1 cellular context compared by ENCODE assay signal in the genomic region with DNA sequence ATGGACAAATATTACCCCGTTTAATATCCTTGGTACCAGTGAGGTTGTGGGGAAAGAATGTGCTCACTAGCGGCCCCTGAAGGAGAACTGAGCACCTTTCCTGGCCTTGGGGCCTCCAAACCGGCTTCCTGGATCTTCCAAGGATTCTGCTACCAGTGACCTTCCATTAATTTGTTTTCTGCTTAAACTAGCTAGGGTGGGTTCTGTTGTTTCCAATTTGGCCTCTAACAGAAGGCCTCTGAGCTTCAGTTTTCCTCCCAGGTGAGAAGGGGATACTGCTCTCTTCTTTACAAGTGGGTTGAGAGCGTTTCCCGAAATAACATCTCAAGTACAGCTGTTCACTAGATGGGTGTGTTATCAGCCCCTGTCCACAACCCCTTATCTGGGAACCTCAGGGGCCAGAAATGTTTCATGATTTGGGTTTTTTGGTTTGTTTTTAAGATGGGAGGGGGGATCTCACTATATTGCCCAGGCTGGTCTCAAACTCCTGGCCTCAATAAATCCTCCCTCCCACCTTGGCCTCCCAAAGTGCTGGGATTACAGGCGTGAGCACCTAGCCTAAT.
TF ChIP-seq lines count a peak whose summit lies in the region.

No MANE protein-coding gene starts in this region.

TF ChIP-seq in K562, 482 proteins besides CTCF, POLR2A, EP300 and RAD21 (continued from another document and continues in another):
- TF ChIP-seq, protein P1, sequence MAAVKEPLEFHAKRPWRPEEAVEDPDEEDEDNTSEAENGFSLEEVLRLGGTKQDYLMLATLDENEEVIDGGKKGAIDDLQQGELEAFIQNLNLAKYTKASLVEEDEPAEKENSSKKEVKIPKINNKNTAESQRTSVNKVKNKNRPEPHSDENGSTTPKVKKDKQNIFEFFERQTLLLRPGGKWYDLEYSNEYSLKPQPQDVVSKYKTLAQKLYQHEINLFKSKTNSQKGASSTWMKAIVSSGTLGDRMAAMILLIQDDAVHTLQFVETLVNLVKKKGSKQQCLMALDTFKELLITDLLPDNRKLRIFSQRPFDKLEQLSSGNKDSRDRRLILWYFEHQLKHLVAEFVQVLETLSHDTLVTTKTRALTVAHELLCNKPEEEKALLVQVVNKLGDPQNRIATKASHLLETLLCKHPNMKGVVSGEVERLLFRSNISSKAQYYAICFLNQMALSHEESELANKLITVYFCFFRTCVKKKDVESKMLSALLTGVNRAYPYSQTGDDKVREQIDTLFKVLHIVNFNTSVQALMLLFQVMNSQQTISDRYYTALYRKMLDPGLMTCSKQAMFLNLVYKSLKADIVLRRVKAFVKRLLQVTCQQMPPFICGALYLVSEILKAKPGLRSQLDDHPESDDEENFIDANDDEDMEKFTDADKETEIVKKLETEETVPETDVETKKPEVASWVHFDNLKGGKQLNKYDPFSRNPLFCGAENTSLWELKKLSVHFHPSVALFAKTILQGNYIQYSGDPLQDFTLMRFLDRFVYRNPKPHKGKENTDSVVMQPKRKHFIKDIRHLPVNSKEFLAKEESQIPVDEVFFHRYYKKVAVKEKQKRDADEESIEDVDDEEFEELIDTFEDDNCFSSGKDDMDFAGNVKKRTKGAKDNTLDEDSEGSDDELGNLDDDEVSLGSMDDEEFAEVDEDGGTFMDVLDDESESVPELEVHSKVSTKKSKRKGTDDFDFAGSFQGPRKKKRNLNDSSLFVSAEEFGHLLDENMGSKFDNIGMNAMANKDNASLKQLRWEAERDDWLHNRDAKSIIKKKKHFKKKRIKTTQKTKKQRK (IDR thresholded peaks at IDR 0.05; ENCODE audit: borderline replicate concordance, low read depth, low read length), result no peak
- TF ChIP-seq, protein P2, sequence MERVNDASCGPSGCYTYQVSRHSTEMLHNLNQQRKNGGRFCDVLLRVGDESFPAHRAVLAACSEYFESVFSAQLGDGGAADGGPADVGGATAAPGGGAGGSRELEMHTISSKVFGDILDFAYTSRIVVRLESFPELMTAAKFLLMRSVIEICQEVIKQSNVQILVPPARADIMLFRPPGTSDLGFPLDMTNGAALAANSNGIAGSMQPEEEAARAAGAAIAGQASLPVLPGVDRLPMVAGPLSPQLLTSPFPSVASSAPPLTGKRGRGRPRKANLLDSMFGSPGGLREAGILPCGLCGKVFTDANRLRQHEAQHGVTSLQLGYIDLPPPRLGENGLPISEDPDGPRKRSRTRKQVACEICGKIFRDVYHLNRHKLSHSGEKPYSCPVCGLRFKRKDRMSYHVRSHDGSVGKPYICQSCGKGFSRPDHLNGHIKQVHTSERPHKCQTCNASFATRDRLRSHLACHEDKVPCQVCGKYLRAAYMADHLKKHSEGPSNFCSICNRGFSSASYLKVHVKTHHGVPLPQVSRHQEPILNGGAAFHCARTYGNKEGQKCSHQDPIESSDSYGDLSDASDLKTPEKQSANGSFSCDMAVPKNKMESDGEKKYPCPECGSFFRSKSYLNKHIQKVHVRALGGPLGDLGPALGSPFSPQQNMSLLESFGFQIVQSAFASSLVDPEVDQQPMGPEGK (CRISPR knock-in tag; IDR thresholded peaks at IDR 0.05; ENCODE audit: borderline replicate concordance), result no peak
- TF ChIP-seq ZFX (CRISPR knock-in tag; IDR thresholded peaks at IDR 0.05) (peak; percentile 37; the same call in 1 of the 2 replicates), ARHGAP35 (IDR thresholded peaks at IDR 0.05; ENCODE audit: partially characterized antibody) (no peak), HNRNPH1 (optimal IDR thresholded peaks at IDR 0.05; ENCODE audit: low read depth, low read length) (no peak), NEUROD1 (IDR thresholded peaks at IDR 0.05; ENCODE audit: borderline replicate concordance, low read depth, low read length, partially characterized antibody) (peak; percentile 61), ZNF583 (CRISPR knock-in tag; IDR thresholded peaks at IDR 0.05) (no peak), TCF3 (CRISPR knock-in tag; IDR thresholded peaks at IDR 0.05) (peak; percentile 97), CBX2 (IDR thresholded peaks at IDR 0.05; ENCODE audit: insufficient read depth, low read length, poor library complexity, severe bottlenecking) (no peak), U2AF1 (optimal IDR thresholded peaks at IDR 0.05; ENCODE audit: low read depth, low read length) (no peak), SMC3 (conservative IDR thresholded peaks at IDR 0.05; ENCODE audit: insufficient read depth, low read depth, low read length) (no peak), MAZ (CRISPR knock-in tag; conservative IDR thresholded peaks at IDR 0.05 in 1 of 2, IDR thresholded peaks at IDR 0.05 in 1 of 2) (peak; percentile 58 to 78; a peak in 3 of 4 replicates), EGR1 (conservative IDR thresholded peaks at IDR 0.05) (no peak; the same call in 1 of the 2 replicates), HOXB6 (CRISPR knock-in tag; IDR thresholded peaks at IDR 0.05; ENCODE audit: borderline replicate concordance) (no peak), L3MBTL2 (IDR thresholded peaks at IDR 0.05) (peak; percentile 39; the same call in 1 of the 2 replicates), THRAP3 (IDR thresholded peaks at IDR 0.05; ENCODE audit: borderline replicate concordance) (no peak), SAP30 (IDR thresholded peaks at IDR 0.05; ENCODE audit: borderline replicate concordance, insufficient read depth, low read depth, low read length, poor library complexity, severe bottlenecking) (no peak), ESRRA (IDR thresholded peaks at IDR 0.05; ENCODE audit: borderline replicate concordance, low read depth) (0 out of 2 replicates have a peak, but pooled peaks have one; percentile 45), CBFA2T3 (IDR thresholded peaks at IDR 0.05) (peak; percentile 98), MBD2 (IDR thresholded peaks at IDR 0.05; ENCODE audit: borderline replicate concordance, low read depth) (0 out of 2 replicates have a peak, but pooled peaks have one; percentile 24), TAF1 (IDR thresholded peaks at IDR 0.05; ENCODE audit: control insufficient read depth, extremely low read depth, insufficient read depth, low read length, severe bottlenecking) (no peak), TBL1XR1 (IDR thresholded peaks at IDR 0.05; ENCODE audit: low read length in 2 of 2) (peak in 1 of 2 experiments; percentile 93; a peak in 2 of 4 replicates), ZNF507 (tag; conservative IDR thresholded peaks at IDR 0.05) (no peak), MEF2A (IDR thresholded peaks at IDR 0.05; ENCODE audit: control insufficient read depth, low read depth, low read length) (peak; percentile 95), KDM1A (IDR thresholded peaks at IDR 0.05) (peak; percentile 99), HDAC3 (IDR thresholded peaks at IDR 0.05; ENCODE audit: borderline replicate concordance, partially characterized antibody) (peak; percentile 92), ZNF212 (CRISPR knock-in tag; IDR thresholded peaks at IDR 0.05) (no peak), SRSF7 (optimal IDR thresholded peaks at IDR 0.05; ENCODE audit: low read depth, low read length) (no peak), ZZZ3 (IDR thresholded peaks at IDR 0.05) (no peak), MCM7 (IDR thresholded peaks at IDR 0.05) (no peak), JUN (IDR thresholded peaks at IDR 0.05; ENCODE audit: borderline replicate concordance, low read depth, low read length) (0 out of 2 replicates have a peak, but pooled peaks have one; percentile 34), JUN (CRISPR knock-in tag; IDR thresholded peaks at IDR 0.05; ENCODE audit: borderline replicate concordance) (no peak), GTF2F1 (IDR thresholded peaks at IDR 0.05; ENCODE audit: low read depth, low read length) (no peak), LEF1 (IDR thresholded peaks at IDR 0.05) (peak; percentile 76; the same call in 1 of the 2 replicates), FOSL1 (tag; conservative IDR thresholded peaks at IDR 0.05) (peak; percentile 76), HDAC1 (IDR thresholded peaks at IDR 0.05) (peak; percentile 84 to 95; a peak in 3 of 4 replicates), TAF9B (IDR thresholded peaks at IDR 0.05; ENCODE audit: partially characterized antibody) (no peak), ZNF584 (CRISPR knock-in tag; IDR thresholded peaks at IDR 0.05; ENCODE audit: low read depth) (peak; percentile 68; the same call in 1 of the 2 replicates), MED1 (CRISPR knock-in tag; IDR thresholded peaks at IDR 0.05; ENCODE audit: borderline replicate concordance) (no peak)
- TF ChIP-seq, protein P3, sequence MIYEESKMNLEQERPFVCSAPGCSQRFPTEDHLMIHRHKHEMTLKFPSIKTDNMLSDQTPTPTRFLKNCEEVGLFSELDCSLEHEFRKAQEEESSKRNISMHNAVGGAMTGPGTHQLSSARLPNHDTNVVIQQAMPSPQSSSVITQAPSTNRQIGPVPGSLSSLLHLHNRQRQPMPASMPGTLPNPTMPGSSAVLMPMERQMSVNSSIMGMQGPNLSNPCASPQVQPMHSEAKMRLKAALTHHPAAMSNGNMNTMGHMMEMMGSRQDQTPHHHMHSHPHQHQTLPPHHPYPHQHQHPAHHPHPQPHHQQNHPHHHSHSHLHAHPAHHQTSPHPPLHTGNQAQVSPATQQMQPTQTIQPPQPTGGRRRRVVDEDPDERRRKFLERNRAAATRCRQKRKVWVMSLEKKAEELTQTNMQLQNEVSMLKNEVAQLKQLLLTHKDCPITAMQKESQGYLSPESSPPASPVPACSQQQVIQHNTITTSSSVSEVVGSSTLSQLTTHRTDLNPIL (CRISPR knock-in tag; IDR thresholded peaks at IDR 0.05), result no peak
- TF ChIP-seq, protein P4, sequence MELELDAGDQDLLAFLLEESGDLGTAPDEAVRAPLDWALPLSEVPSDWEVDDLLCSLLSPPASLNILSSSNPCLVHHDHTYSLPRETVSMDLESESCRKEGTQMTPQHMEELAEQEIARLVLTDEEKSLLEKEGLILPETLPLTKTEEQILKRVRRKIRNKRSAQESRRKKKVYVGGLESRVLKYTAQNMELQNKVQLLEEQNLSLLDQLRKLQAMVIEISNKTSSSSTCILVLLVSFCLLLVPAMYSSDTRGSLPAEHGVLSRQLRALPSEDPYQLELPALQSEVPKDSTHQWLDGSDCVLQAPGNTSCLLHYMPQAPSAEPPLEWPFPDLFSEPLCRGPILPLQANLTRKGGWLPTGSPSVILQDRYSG (tag; conservative IDR thresholded peaks at IDR 0.05; ENCODE audit: low read depth), result no peak
- TF ChIP-seq, protein P5, sequence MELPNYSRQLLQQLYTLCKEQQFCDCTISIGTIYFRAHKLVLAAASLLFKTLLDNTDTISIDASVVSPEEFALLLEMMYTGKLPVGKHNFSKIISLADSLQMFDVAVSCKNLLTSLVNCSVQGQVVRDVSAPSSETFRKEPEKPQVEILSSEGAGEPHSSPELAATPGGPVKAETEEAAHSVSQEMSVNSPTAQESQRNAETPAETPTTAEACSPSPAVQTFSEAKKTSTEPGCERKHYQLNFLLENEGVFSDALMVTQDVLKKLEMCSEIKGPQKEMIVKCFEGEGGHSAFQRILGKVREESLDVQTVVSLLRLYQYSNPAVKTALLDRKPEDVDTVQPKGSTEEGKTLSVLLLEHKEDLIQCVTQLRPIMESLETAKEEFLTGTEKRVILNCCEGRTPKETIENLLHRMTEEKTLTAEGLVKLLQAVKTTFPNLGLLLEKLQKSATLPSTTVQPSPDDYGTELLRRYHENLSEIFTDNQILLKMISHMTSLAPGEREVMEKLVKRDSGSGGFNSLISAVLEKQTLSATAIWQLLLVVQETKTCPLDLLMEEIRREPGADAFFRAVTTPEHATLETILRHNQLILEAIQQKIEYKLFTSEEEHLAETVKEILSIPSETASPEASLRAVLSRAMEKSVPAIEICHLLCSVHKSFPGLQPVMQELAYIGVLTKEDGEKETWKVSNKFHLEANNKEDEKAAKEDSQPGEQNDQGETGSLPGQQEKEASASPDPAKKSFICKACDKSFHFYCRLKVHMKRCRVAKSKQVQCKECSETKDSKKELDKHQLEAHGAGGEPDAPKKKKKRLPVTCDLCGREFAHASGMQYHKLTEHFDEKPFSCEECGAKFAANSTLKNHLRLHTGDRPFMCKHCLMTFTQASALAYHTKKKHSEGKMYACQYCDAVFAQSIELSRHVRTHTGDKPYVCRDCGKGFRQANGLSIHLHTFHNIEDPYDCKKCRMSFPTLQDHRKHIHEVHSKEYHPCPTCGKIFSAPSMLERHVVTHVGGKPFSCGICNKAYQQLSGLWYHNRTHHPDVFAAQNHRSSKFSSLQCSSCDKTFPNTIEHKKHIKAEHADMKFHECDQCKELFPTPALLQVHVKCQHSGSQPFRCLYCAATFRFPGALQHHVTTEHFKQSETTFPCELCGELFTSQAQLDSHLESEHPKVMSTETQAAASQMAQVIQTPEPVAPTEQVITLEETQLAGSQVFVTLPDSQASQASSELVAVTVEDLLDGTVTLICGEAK (IDR thresholded peaks at IDR 0.05), result no peak
- TF ChIP-seq, protein P5 (CRISPR knock-in tag; IDR thresholded peaks at IDR 0.05), result no peak
- TF ChIP-seq, protein P6, sequence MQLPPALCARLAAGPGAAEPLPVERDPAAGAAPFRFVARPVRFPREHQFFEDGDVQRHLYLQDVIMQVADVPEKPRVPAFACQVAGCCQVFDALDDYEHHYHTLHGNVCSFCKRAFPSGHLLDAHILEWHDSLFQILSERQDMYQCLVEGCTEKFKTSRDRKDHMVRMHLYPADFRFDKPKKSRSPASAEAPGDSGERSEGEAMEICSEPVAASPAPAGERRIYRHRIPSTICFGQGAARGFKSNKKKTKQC (CRISPR knock-in tag; IDR thresholded peaks at IDR 0.05), result no peak
- TF ChIP-seq, protein P7, sequence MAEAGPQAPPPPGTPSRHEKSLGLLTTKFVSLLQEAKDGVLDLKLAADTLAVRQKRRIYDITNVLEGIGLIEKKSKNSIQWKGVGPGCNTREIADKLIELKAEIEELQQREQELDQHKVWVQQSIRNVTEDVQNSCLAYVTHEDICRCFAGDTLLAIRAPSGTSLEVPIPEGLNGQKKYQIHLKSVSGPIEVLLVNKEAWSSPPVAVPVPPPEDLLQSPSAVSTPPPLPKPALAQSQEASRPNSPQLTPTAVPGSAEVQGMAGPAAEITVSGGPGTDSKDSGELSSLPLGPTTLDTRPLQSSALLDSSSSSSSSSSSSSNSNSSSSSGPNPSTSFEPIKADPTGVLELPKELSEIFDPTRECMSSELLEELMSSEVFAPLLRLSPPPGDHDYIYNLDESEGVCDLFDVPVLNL (CRISPR knock-in tag; IDR thresholded peaks at IDR 0.05; ENCODE audit: low read depth), result no peak
